ENCODE assay signal across 22 cellular contexts in the genomic region with DNA sequence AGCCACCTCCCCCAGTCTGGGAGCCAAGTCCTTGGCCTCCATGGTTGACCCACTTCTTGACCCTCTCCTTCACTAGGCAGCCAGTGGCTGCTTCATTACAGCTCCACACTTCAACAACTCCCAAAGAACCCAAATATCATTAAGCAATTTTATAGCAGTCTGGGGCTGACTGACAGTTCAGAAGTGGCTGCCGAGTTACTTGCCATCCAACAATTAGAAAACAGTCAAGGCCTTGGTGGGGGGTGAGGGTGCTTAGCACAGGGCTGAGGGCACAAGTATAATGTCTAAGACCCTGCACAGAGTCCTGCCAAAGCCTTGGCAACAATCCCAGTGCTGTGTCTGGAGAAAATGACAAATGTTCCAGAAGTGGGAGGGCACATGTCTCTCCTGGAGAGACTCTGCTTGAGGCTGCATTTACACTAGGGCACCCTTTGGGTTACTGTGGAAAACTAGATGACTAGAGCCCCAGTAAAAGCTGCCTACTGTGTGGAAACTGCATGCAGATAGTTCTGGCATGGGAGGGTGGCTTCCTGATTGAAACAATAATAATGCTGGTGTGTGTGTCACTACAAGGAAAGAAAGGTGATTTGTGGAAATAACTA.
DNase-seq lines count a peak whose midpoint lies in the region; ATAC-seq, FAIRE-seq and TF ChIP-seq lines count a peak whose summit lies in the region.
"Had no signal": no experiment of that assay in that cellular context is flagged by ENCODE, and none has a peak within 500 bp of the region (broad histone marks: within the 10 kb centered on the region; RNA-seq: fewer than 3 reads in every experiment).

No MANE protein-coding gene starts in this region.

- TF ChIP-seq CTCF in thyroid gland (IDR thresholded peaks at IDR 0.05) = no peak

- no peak overlapping the region for H3K27ac ChIP-seq in thyroid gland
- H3K27ac ChIP-seq: A549, KMS-11, SJSA1 had no signal

- H3K27me3 ChIP-seq in thyroid gland = no peaks in the 10 kb centered on the region
- H3K27me3 ChIP-seq: SJSA1 had no signal

- 43 to 62% methylated on average over 1 of the region's 1 CpG for WGBS in thyroid gland, 2 donors

- no peaks in the 10 kb centered on the region for H3K9me3 ChIP-seq in thyroid gland
- H3K9me3 ChIP-seq: A549, SJSA1 had no signal

- no peak for TF ChIP-seq POLR2A in thyroid gland (IDR thresholded peaks at IDR 0.05)

- peak; percentile 49 for DNase-seq in DMS79 treated with DMSO at 0.1 percent for 48 hours (lab: John Stamatoyannopoulos, UW)
- peak; percentile 7 for DNase-seq in RCC 7860 (ENCODE audit: low spot score)
- DNase-seq in kidney tubule cell (ENCODE audit: low spot score) = peak; percentile 25
- DNase-seq in thyroid gland = peak; percentile 43 to 70
- no peak for DNase-seq in GF-D8 (lab: John Stamatoyannopoulos, UW)
- DNase-seq: CD4-positive, CD25-positive, alpha-beta regulatory T cell; DND-41; H9; IMR-90; MV-4-11; NCI-H1105 treated with DMSO at 0.1 percent for 48 hours; NCI-H2029 treated with DMSO at 0.1 percent for 48 hours; NCI-H226; NCI-H524 treated with DMSO at 0.1 percent for 48 hours; OCI-M1 had no signal

- FAIRE-seq in RCC 7860 (lab: Jason Lieb, UNC) = no peak
- FAIRE-seq: A549, GM12891 had no signal

- intact Hi-C loops in thyroid gland (cut with DNase I) = loop anchor here (5.0 kb wide), 3 partner anchors 73 to 642 kb away; a partner anchor contains a TSS

- ATAC-seq in HG02981 (IDR thresholded peaks at IDR 0.05; ENCODE audit: unreplicated experiment) = no peak
- no peak for ATAC-seq in GM21723 (IDR thresholded peaks at IDR 0.05; ENCODE audit: unreplicated experiment)
- ATAC-seq: A549, Right ventricle myocardium inferior had no signal

- H3K4me1 ChIP-seq in thyroid gland = peaks cover 4 to 16% of the 10 kb centered on the region in 2 donors
- H3K4me1 ChIP-seq: A549 had no signal

- H3K4me3 ChIP-seq in thyroid gland (replicated peaks in 1 of 3) = no peak overlapping the region
- H3K4me3 ChIP-seq: A549, SJSA1 had no signal

- H3K36me3 ChIP-seq in thyroid gland = no peaks in the 10 kb centered on the region
- H3K36me3 ChIP-seq: SJSA1 had no signal
